ENCODE assay signal across 8 cellular contexts in the genomic region with DNA sequence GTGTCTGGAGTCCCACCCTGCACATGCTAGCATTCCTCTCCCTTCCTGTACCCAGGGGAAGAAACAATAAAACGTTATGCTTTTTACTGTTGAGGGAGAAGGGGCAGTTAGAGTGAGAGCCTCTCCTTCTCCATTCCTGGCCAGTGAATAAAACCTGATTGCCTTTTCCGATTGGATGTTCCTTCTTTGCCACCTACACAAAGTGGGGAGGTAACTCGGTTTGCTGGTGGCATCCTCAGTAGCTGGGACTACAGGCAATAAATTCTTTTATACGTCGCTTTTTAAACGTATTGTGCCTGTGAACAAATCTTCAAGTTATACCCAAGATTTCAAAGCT. TPM values are rescaled to one million over a fixed set of nuclear protein-coding genes. Genes with fewer than 3 reads are reported as not detected.
DNase-seq lines count a peak whose midpoint lies in the region; ATAC-seq and TF ChIP-seq lines count a peak whose summit lies in the region.

No MANE protein-coding gene starts in this region.

- H3K27ac ChIP-seq in OCI-LY7 (ENCODE audit: low read depth, low read length, poor library complexity, severe bottlenecking), result peak overlapping the region; percentile 68
- peak overlapping the region; percentile 72 for H3K27ac ChIP-seq in neutrophil

- H3K36me3 ChIP-seq in Caco-2 (ENCODE audit: control insufficient read depth, insufficient read depth, low read length) (no peaks in the 10 kb centered on the region), OCI-LY7 (ENCODE audit: insufficient read depth, low read length) (peaks cover 22% of the 10 kb centered on the region), endocrine pancreas (ENCODE audit: control insufficient read depth, insufficient read depth, low read length) (no peaks in the 10 kb centered on the region), neutrophil (peaks cover 23% of the 10 kb centered on the region)

- TF ChIP-seq CTCF in Caco-2 (IDR thresholded peaks at IDR 0.05; ENCODE audit: insufficient read depth in 1 of 2, low read depth in 1 of 2, low read length in 1 of 2, severe bottlenecking in 1 of 2, unreplicated experiment in 1 of 2), result no peak
- TF ChIP-seq CTCF in OCI-LY7 (conservative IDR thresholded peaks at IDR 0.05; ENCODE audit: low read length), result no peak
- no peak for TF ChIP-seq CTCF in neutrophil (IDR thresholded peaks at IDR 0.05)
- no peak for TF ChIP-seq CTCF in GM20000 (IDR thresholded peaks at IDR 0.05; ENCODE audit: extremely low read depth, missing control alignments)

- H3K9me3 Mint-ChIP-seq in Caco-2 (ENCODE audit: unreplicated experiment), result no peaks in the 10 kb centered on the region

- DNase-seq in Caco-2, result no peak
- DNase-seq in OCI-LY7 (ENCODE audit: low spot score), result no peak
- DNase-seq in GM20000 (ENCODE audit: low spot score), result no peak
- DNase-seq in GM03348 (ENCODE audit: low spot score), result no peak
- no peak for DNase-seq in T-helper 9 cell

- H3K27ac Mint-ChIP-seq in Caco-2 (ENCODE audit: unreplicated experiment), result peak overlapping the region; percentile 89

- H3K4me1 Mint-ChIP-seq in Caco-2 (ENCODE audit: low read depth, unreplicated experiment), result peaks cover 12% of the 10 kb centered on the region

- H3K27me3 ChIP-seq in Caco-2 (replicated peaks; ENCODE audit: control insufficient read depth, insufficient read depth, low read length), result no peaks in the 10 kb centered on the region
- peaks cover 3% of the 10 kb centered on the region for H3K27me3 ChIP-seq in endocrine pancreas (ENCODE audit: control insufficient read depth, insufficient read depth, low read length)
- no peaks in the 10 kb centered on the region for H3K27me3 ChIP-seq in neutrophil

- H3K4me3 ChIP-seq in Caco-2 (ENCODE audit: low read depth, low read length) (peak overlapping the region; percentile 49), OCI-LY7 (ENCODE audit: low read depth, low read length, poor library complexity, severe bottlenecking) (peak overlapping the region; percentile 74), endocrine pancreas (ENCODE audit: control insufficient read depth, insufficient read depth, low read length) (peak overlapping the region; percentile 44), neutrophil (ENCODE audit: low read depth in 1 of 2, low read length in 1 of 2) (peak overlapping the region; percentile 83 to 96)

- CTCF ChIA-PET in Caco-2 (lab: Charles Lee), result interaction anchor here (0.6 to 1.4 kb wide), 8 partner anchors 10 to 348 kb away, joined by 3 to 6 read pairs (median 4); partner anchors contain the start of genes BST2 and DDA1
- CTCF ChIA-PET in OCI-LY7 (lab: Charles Lee; ENCODE audit: unreplicated experiment), result interaction anchor here (0.6 to 1.0 kb wide), 2 partner anchors 9 to 363 kb away, joined by 3 read pairs; no protein-coding TSS in a partner anchor

- H3K9me2 ChIP-seq in OCI-LY7 (ENCODE audit: insufficient read depth, low read length), result no peaks in the 10 kb centered on the region

- no peaks in the 10 kb centered on the region for H3K9me3 ChIP-seq in Caco-2
- H3K9me3 ChIP-seq in OCI-LY7 (ENCODE audit: low read length), result no peaks in the 10 kb centered on the region
- H3K9me3 ChIP-seq in endocrine pancreas (ENCODE audit: control insufficient read depth, low read length), result no peaks in the 10 kb centered on the region
- no peaks in the 10 kb centered on the region for H3K9me3 ChIP-seq in neutrophil

- intact Hi-C loops in Caco-2 (cut with micrococcal nuclease; ENCODE audit: unreplicated experiment), result no loop called here
- intact Hi-C loops in OCI-LY7 (cut with micrococcal nuclease; ENCODE audit: unreplicated experiment), result no loop called here

- H3K4me3 Mint-ChIP-seq in Caco-2 (ENCODE audit: unreplicated experiment), result peak overlapping the region; percentile 85

- no peak overlapping the region for H3K9ac ChIP-seq in endocrine pancreas (ENCODE audit: control insufficient read depth, insufficient read depth, low read length)

- peaks cover 8% of the 10 kb centered on the region; the same call in 1 of the 2 replicates for H3K4me1 ChIP-seq in Caco-2
- H3K4me1 ChIP-seq in OCI-LY7 (ENCODE audit: insufficient read depth, low read length, poor library complexity, severe bottlenecking), result peaks cover 20% of the 10 kb centered on the region
- no peaks in the 10 kb centered on the region for H3K4me1 ChIP-seq in endocrine pancreas (ENCODE audit: control insufficient read depth, insufficient read depth, low read length)
- peaks cover 12 to 13% of the 10 kb centered on the region in 2 experiments for H3K4me1 ChIP-seq in neutrophil (ENCODE audit: control insufficient read depth in 1 of 2, insufficient read depth in 1 of 2, low read depth in 1 of 2, low read length in 1 of 2)

- H3K79me2 ChIP-seq in OCI-LY7 (ENCODE audit: insufficient read depth, low read depth, low read length), result peaks cover 6% of the 10 kb centered on the region; the same call in 1 of the 2 replicates

- peak overlapping the region; percentile 82 for H3K4me2 ChIP-seq in OCI-LY7 (ENCODE audit: low read length)

- POLR2A ChIA-PET in Caco-2 (lab: Charles Lee) (interaction anchor here (0.5 to 1.5 kb wide), 7 partner anchors 10 to 874 kb away, joined by 3 to 15 read pairs (median 5); partner anchors contain the start of genes BST2, DDA1 and RPL18A), OCI-LY7 (lab: Charles Lee) (interaction anchor here (0.7 to 2.1 kb wide), 5 partner anchors 13 to 128 kb away, joined by 3 to 13 read pairs (median 4); partner anchors contain the start of gene BST2)

- no peaks in the 10 kb centered on the region for H3K27me3 Mint-ChIP-seq in Caco-2 (ENCODE audit: insufficient read depth, unreplicated experiment)

- ATAC-seq in GM18909 (IDR thresholded peaks at IDR 0.05; ENCODE audit: poor library complexity, unreplicated experiment), result no peak

- no peaks in the 10 kb centered on the region for H4K20me1 ChIP-seq in OCI-LY7 (ENCODE audit: insufficient read depth, low read length)

- peaks cover 14% of the 10 kb centered on the region for H3K36me3 Mint-ChIP-seq in Caco-2 (ENCODE audit: insufficient read depth, unreplicated experiment)

- peak overlapping the region; percentile 70; the same call in 1 of the 2 replicates for H2AFZ ChIP-seq in OCI-LY7 (ENCODE audit: low read length)

- BruUV-seq in Caco-2 (replicated peaks; lab: Mats Ljungman, UMichigan), result TSS peak; percentile 80
- TSS peak; percentile 98 for BruUV-seq in OCI-LY7 (replicated peaks; lab: Mats Ljungman, UMichigan)

RNA-seq across cellular contexts. Expression of gene MVB12A, which starts 0.7 kb away (rescaled TPM):
- 36.7 and 37.6 TPM in 2 replicates for total RNA-seq in Caco-2 (2022)
- total RNA-seq in OCI-LY7 (2014; rRNA removed; shearing (Covaris generic)), result 47.4 and 57.3 TPM in 2 replicates
- total RNA-seq in OCI-LY7 (2022), result 55.5 and 65.1 TPM in 2 replicates

RNA-seq across cellular contexts. Expression of gene BST2, which starts 13.7 kb away (rescaled TPM):
- total RNA-seq in Caco-2 (2022) (94.3 and 98.4 TPM in 2 replicates), OCI-LY7 (2022) (114 and 146 TPM in 2 replicates)
- total RNA-seq in OCI-LY7 (2014; rRNA removed; shearing (Covaris generic)), result 101 and 134 TPM in 2 replicates

RNA-seq across cellular contexts. Expression of gene CCDC194, which starts 25.1 kb away (rescaled TPM):
- total RNA-seq in Caco-2 (2022) (1.0 and 1.3 TPM in 2 replicates), OCI-LY7 (2022) (8.5 and 8.8 TPM in 2 replicates)
- total RNA-seq in OCI-LY7 (2014; rRNA removed; shearing (Covaris generic)), result 2.4 and 2.9 TPM in 2 replicates

RNA-seq across cellular contexts. Expression of gene TMEM221, which starts 29.3 kb away (rescaled TPM):
- 0.37 TPM in 1 of 2 replicates, not detected in the other for total RNA-seq in Caco-2 (2022)
- total RNA-seq in OCI-LY7 (2014; rRNA removed; shearing (Covaris generic)), result not detected in 2 replicates
- not detected in 2 replicates for total RNA-seq in OCI-LY7 (2022)

RNA-seq across cellular contexts. Expression of gene NXNL1, which starts 41.6 kb away (rescaled TPM):
- total RNA-seq in Caco-2 (2022) (not detected in 2 replicates), OCI-LY7 (2022) (not detected in 2 replicates)
- not detected in 2 replicates for total RNA-seq in OCI-LY7 (2014; rRNA removed; shearing (Covaris generic))
